Comparison of ENCODE assay signal across 2 cellular contexts in the genomic region with DNA sequence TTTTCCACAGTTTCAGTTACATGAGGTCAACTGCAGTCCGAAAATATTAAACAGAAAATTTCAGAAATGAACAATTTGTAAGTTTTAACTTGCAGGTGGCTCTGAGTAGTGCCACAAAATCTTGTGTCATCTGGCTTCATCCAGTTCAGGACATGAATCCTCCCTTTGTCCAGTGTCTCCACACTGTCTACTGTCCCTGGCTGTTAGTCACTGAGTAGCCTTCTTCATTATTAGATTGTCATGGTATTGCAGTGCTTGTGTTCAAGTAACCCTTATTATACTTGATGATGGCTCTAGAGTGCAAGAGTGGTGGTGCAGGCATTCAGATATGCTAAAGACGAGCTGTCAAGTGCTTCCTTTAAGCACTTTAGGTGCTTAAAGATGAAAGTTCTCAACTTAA.
TF ChIP-seq lines count a peak whose summit lies in the region.

No MANE protein-coding gene starts in this region.

TF ChIP-seq in SK-N-SH treated with all-trans-retinoic acid at 6 μM for 48 hours, 23 proteins besides CTCF, POLR2A, EP300 and RAD21 (continued from another document):
- TF ChIP-seq CREB5 (CRISPR knock-in tag; IDR thresholded peaks at IDR 0.05; ENCODE audit: low read depth): no peak
- TF ChIP-seq SNAI2 (CRISPR knock-in tag; IDR thresholded peaks at IDR 0.05): no peak
- TF ChIP-seq GLIS3 (CRISPR knock-in tag; IDR thresholded peaks at IDR 0.05): no peak
- no peak for TF ChIP-seq ZC3H10 (CRISPR knock-in tag; IDR thresholded peaks at IDR 0.05)
- no peak for TF ChIP-seq BACH2 (CRISPR knock-in tag; IDR thresholded peaks at IDR 0.05; ENCODE audit: borderline replicate concordance)
- TF ChIP-seq PPARA (CRISPR knock-in tag; IDR thresholded peaks at IDR 0.05; ENCODE audit: borderline replicate concordance): no peak
- TF ChIP-seq TOX (CRISPR knock-in tag; IDR thresholded peaks at IDR 0.05; ENCODE audit: borderline replicate concordance): no peak
- no peak for TF ChIP-seq ESRRG (CRISPR knock-in tag; IDR thresholded peaks at IDR 0.05)
- TF ChIP-seq TCF4 (CRISPR knock-in tag; IDR thresholded peaks at IDR 0.05; ENCODE audit: borderline replicate concordance): no peak
- TF ChIP-seq RARB (CRISPR knock-in tag; IDR thresholded peaks at IDR 0.05): no peak
- TF ChIP-seq CSDC2 (CRISPR knock-in tag; IDR thresholded peaks at IDR 0.05): no peak
- no peak for TF ChIP-seq OSR1 (CRISPR knock-in tag; IDR thresholded peaks at IDR 0.05)
- no peak for TF ChIP-seq CSRNP3 (CRISPR knock-in tag; IDR thresholded peaks at IDR 0.05)

TF ChIP-seq in SK-N-SH, 30 proteins besides CTCF, POLR2A, EP300 and RAD21 (continued from another document):
- TF ChIP-seq, protein P1, sequence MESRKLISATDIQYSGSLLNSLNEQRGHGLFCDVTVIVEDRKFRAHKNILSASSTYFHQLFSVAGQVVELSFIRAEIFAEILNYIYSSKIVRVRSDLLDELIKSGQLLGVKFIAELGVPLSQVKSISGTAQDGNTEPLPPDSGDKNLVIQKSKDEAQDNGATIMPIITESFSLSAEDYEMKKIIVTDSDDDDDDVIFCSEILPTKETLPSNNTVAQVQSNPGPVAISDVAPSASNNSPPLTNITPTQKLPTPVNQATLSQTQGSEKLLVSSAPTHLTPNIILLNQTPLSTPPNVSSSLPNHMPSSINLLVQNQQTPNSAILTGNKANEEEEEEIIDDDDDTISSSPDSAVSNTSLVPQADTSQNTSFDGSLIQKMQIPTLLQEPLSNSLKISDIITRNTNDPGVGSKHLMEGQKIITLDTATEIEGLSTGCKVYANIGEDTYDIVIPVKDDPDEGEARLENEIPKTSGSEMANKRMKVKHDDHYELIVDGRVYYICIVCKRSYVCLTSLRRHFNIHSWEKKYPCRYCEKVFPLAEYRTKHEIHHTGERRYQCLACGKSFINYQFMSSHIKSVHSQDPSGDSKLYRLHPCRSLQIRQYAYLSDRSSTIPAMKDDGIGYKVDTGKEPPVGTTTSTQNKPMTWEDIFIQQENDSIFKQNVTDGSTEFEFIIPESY (IDR thresholded peaks at IDR 0.05; ENCODE audit: borderline replicate concordance, low read depth): no peak
- TF ChIP-seq TAF1 (IDR thresholded peaks at IDR 0.05; ENCODE audit: borderline replicate concordance, low read depth, low read length) (no peak), POLR2AphosphoS5 (IDR thresholded peaks at IDR 0.05; ENCODE audit: low read depth, low read length) (no peak), EZH2phosphoT487 (IDR thresholded peaks at IDR 0.05; ENCODE audit: borderline replicate concordance, low read depth) (no peak), REST (IDR thresholded peaks at IDR 0.05; ENCODE audit: low read depth, low read length) (no peak), FOXM1 (IDR thresholded peaks at IDR 0.05; ENCODE audit: low read depth) (no peak)
- TF ChIP-seq, protein P2, sequence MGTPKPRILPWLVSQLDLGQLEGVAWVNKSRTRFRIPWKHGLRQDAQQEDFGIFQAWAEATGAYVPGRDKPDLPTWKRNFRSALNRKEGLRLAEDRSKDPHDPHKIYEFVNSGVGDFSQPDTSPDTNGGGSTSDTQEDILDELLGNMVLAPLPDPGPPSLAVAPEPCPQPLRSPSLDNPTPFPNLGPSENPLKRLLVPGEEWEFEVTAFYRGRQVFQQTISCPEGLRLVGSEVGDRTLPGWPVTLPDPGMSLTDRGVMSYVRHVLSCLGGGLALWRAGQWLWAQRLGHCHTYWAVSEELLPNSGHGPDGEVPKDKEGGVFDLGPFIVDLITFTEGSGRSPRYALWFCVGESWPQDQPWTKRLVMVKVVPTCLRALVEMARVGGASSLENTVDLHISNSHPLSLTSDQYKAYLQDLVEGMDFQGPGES (IDR thresholded peaks at IDR 0.05; ENCODE audit: low read depth, low read length): no peak
